ENCODE assay signal across 18 cellular contexts in genomic region chr12:109993091-109993490, GRCh38. TPM values are rescaled to one million over a fixed set of nuclear protein-coding genes. Genes with fewer than 3 reads are reported as not detected.
DNase-seq lines count a peak whose midpoint lies in the region; ATAC-seq, FAIRE-seq and TF ChIP-seq lines count a peak whose summit lies in the region.
"Had no signal": no experiment of that assay in that cellular context is flagged by ENCODE, and none has a peak within 500 bp of the region (broad histone marks: within the 10 kb centered on the region; RNA-seq: fewer than 3 reads in every experiment).

No MANE protein-coding gene starts in this region.

- H3K4me3 ChIP-seq in Loucy (ENCODE audit: low read length, poor library complexity, severe bottlenecking) (peak overlapping the region; percentile 88), GM12878 (peak overlapping the region; percentile 86; the same call in 1 of the 2 replicates)
- H3K4me3 ChIP-seq: body of pancreas, coronary artery, right lobe of liver, vagina had no signal

- peaks cover 69% of the 10 kb centered on the region for H3K79me2 ChIP-seq in Loucy (ENCODE audit: insufficient read depth, low read length)
- peaks cover 46% of the 10 kb centered on the region for H3K79me2 ChIP-seq in GM12878 (ENCODE audit: control insufficient read depth, insufficient read depth, low read length)

- in situ Hi-C loops in GM12878 (cut with MboI), result no loop called here

- H3K27ac Mint-ChIP-seq in activated naive CD4-positive, alpha-beta T cell treated with anti-CD3 and anti-CD28 coated beads, Interleukin-2, amount 10 ng/mL, durations not matched to agents 7 days and 5 days, result peak overlapping the region; percentile 62
- H3K27ac Mint-ChIP-seq in stimulated activated effector memory CD8-positive, alpha-beta T cell treated with anti-CD3 and anti-CD28 coated beads, Interleukin-12 subunit alpha, Interleukin-12 subunit beta, amount 100 ng/mL, for 72 hours, result no peak overlapping the region
- no peak overlapping the region for H3K27ac Mint-ChIP-seq in stimulated activated naive B cell treated with anti-CD40 and anti-IgM and Interleukin-4, amounts not matched to agents 10 μg/mL and 1 μg/mL and 100 μg/mL, for 72 hours

- H3K27ac ChIP-seq in GM12878 (ENCODE audit: control insufficient read depth, insufficient read depth), result no peak overlapping the region
- H3K27ac ChIP-seq: coronary artery, right lobe of liver, vagina had no signal

- no peaks in the 10 kb centered on the region for H3K9me3 Mint-ChIP-seq in activated naive CD4-positive, alpha-beta T cell treated with anti-CD3 and anti-CD28 coated beads, Interleukin-2, amount 10 ng/mL, durations not matched to agents 7 days and 5 days
- H3K9me3 Mint-ChIP-seq in stimulated activated effector memory CD8-positive, alpha-beta T cell treated with anti-CD3 and anti-CD28 coated beads, Interleukin-12 subunit alpha, Interleukin-12 subunit beta, amount 100 ng/mL, for 72 hours, result no peaks in the 10 kb centered on the region
- H3K9me3 Mint-ChIP-seq in stimulated activated naive B cell treated with anti-CD40 and anti-IgM and Interleukin-4, amounts not matched to agents 10 μg/mL and 1 μg/mL and 100 μg/mL, for 72 hours, result no peaks in the 10 kb centered on the region

- POLR2A ChIA-PET in GM12878 (lab: Charles Lee), result interaction anchor here (1.1 to 1.6 kb wide), 3 partner anchors 10 to 588 kb away, joined by 3 to 7 read pairs (median 7); no protein-coding TSS in a partner anchor

- H3K4me1 Mint-ChIP-seq in activated naive CD4-positive, alpha-beta T cell treated with anti-CD3 and anti-CD28 coated beads, Interleukin-2, amount 10 ng/mL, durations not matched to agents 7 days and 5 days, result peaks cover 68% of the 10 kb centered on the region
- peaks cover 38% of the 10 kb centered on the region for H3K4me1 Mint-ChIP-seq in stimulated activated effector memory CD8-positive, alpha-beta T cell treated with anti-CD3 and anti-CD28 coated beads, Interleukin-12 subunit alpha, Interleukin-12 subunit beta, amount 100 ng/mL, for 72 hours
- peaks cover 23 to 56% of the 10 kb centered on the region in 2 donors for H3K4me1 Mint-ChIP-seq in stimulated activated naive B cell treated with anti-CD40 and anti-IgM and Interleukin-4, amounts not matched to agents 10 μg/mL and 1 μg/mL and 100 μg/mL, for 72 hours

- H3K4me2 ChIP-seq in Loucy (ENCODE audit: low read depth, low read length, poor library complexity, severe bottlenecking) (peak overlapping the region; percentile 97), GM12878 (ENCODE audit: control insufficient read depth, insufficient read depth) (peak overlapping the region; percentile 29; the same call in 1 of the 2 replicates)

- H3K27me3 Mint-ChIP-seq in activated naive CD4-positive, alpha-beta T cell treated with anti-CD3 and anti-CD28 coated beads, Interleukin-2, amount 10 ng/mL, durations not matched to agents 7 days and 5 days, result no peaks in the 10 kb centered on the region
- no peaks in the 10 kb centered on the region for H3K27me3 Mint-ChIP-seq in stimulated activated naive B cell treated with anti-CD40 and anti-IgM and Interleukin-4, amounts not matched to agents 10 μg/mL and 1 μg/mL and 100 μg/mL, for 72 hours

- H2AFZ ChIP-seq in Loucy (ENCODE audit: low read length) (no peak overlapping the region), GM12878 (ENCODE audit: control insufficient read depth, low read depth, low read length) (no peak overlapping the region)

- peak overlapping the region; percentile 65 for H3K4me3 Mint-ChIP-seq in activated naive CD4-positive, alpha-beta T cell treated with anti-CD3 and anti-CD28 coated beads, Interleukin-2, amount 10 ng/mL, durations not matched to agents 7 days and 5 days
- H3K4me3 Mint-ChIP-seq in stimulated activated effector memory CD8-positive, alpha-beta T cell treated with anti-CD3 and anti-CD28 coated beads, Interleukin-12 subunit alpha, Interleukin-12 subunit beta, amount 100 ng/mL, for 72 hours, result peak overlapping the region; percentile 90
- peak overlapping the region in 1 of 2 donors; percentile 32 for H3K4me3 Mint-ChIP-seq in stimulated activated naive B cell treated with anti-CD40 and anti-IgM and Interleukin-4, amounts not matched to agents 10 μg/mL and 1 μg/mL and 100 μg/mL, for 72 hours

- TF ChIP-seq EP300 in GM12878 (IDR thresholded peaks at IDR 0.05; ENCODE audit: borderline replicate concordance in 1 of 2, control insufficient read depth in 1 of 2, low read depth in 2 of 2, low read length in 2 of 2), result no peak

- CTCF ChIA-PET in activated naive CD4-positive, alpha-beta T cell treated with anti-CD3 and anti-CD28 coated beads, Interleukin-2, amount 10 ng/mL, durations not matched to agents 7 days and 5 days (lab: Charles Lee), result no interaction called here
- CTCF ChIA-PET in GM12878 (lab: Yijun Ruan, JAX), result interaction anchor here (0.7 to 1.6 kb wide), 5 partner anchors 9 to 515 kb away, joined by 3 to 4 read pairs (median 3); partner anchors contain the start of gene UBE3B

- no peaks in the 10 kb centered on the region for H3K9me2 ChIP-seq in Loucy (replicated peaks; ENCODE audit: low read depth, low read length)

- no peak for TF ChIP-seq POLR2A in GM12878 (IDR thresholded peaks at IDR 0.05; ENCODE audit: low read depth, low read length)

- BruUV-seq in GM12878 (replicated peaks; lab: Mats Ljungman, UMichigan), result no TSS peak

- intact Hi-C loops in GM12878 (cut with micrococcal nuclease; ENCODE audit: unreplicated experiment), result no loop called here

- no peak overlapping the region for H3K9ac ChIP-seq in Loucy (ENCODE audit: low read depth, low read length, poor library complexity, severe bottlenecking)
- no peak overlapping the region for H3K9ac ChIP-seq in GM12878 (ENCODE audit: control insufficient read depth, insufficient read depth, low read length)

- SMC1A ChIA-PET in GM12878 (lab: Charles Lee; ENCODE audit: uncharacterized antibody, unreplicated experiment), result interaction anchor here (1.1 to 2.8 kb wide), 5 partner anchors 9 to 32 kb away, joined by 4 to 14 read pairs (median 7); no protein-coding TSS in a partner anchor

- no peak for TF ChIP-seq RAD21 in GM12878 (IDR thresholded peaks at IDR 0.05; ENCODE audit: insufficient read depth, low read depth, low read length)

- no peak for DNase-seq in activated naive CD4-positive, alpha-beta T cell treated with anti-CD3 and anti-CD28 coated beads, Interleukin-2, amount 10 ng/mL, durations not matched to agents 7 days and 5 days
- DNase-seq in activated naive CD4-positive, alpha-beta T cell treated with anti-CD3 and anti-CD28 coated beads, Interleukin-2, amount 50 U/mL, for 16 hours, result no peak
- DNase-seq in GM12878 (ENCODE audit: low read depth, low spot score) (no peak), SHP77 (lab: John Stamatoyannopoulos, UW) (no peak), DMS153 (lab: John Stamatoyannopoulos, UW) (no peak)
- no peak for DNase-seq in stimulated activated effector memory CD8-positive, alpha-beta T cell treated with anti-CD3 and anti-CD28 coated beads, Interleukin-12 subunit alpha, Interleukin-12 subunit beta, amount 100 ng/mL, for 72 hours (ENCODE audit: low spot score in 2 of 2)
- DNase-seq in stimulated activated naive B cell treated with anti-CD40 and anti-IgM and Interleukin-4, amounts not matched to agents 10 μg/mL and 1 μg/mL and 100 μg/mL, for 72 hours, result no peak
- DNase-seq: body of pancreas, DMS 273 treated with DMSO at 0.1 percent for 48 hours, NCI-H2081, NCI-H510A treated with DMSO at 0.1 percent for 48 hours, occipital lobe, right lobe of liver had no signal

- RAD21 ChIA-PET in GM12878 (lab: Charles Lee; ENCODE audit: unreplicated experiment), result interaction anchor here (3.5 kb wide), 2 partner anchors 11 to 26 kb away, joined by 11 to 17 read pairs; no protein-coding TSS in a partner anchor

- no peak for ATAC-seq in GM12878
- no peak for ATAC-seq in stimulated activated effector memory CD8-positive, alpha-beta T cell treated with anti-CD3 and anti-CD28 coated beads, Interleukin-12 subunit alpha, Interleukin-12 subunit beta, amount 100 ng/mL, for 72 hours
- ATAC-seq in stimulated activated naive B cell treated with anti-CD40 and anti-IgM and Interleukin-4, amounts not matched to agents 10 μg/mL and 1 μg/mL and 100 μg/mL, for 72 hours (replicated peaks), result no peak
- ATAC-seq: body of pancreas, left lobe of liver, right lobe of liver had no signal

- no peaks in the 10 kb centered on the region for H3F3A ChIP-seq in Loucy (ENCODE audit: low read depth)

- H3K27me3 ChIP-seq in Loucy (ENCODE audit: insufficient read depth, low read length, poor library complexity, severe bottlenecking), result no peaks in the 10 kb centered on the region
- no peaks in the 10 kb centered on the region for H3K27me3 ChIP-seq in GM12878 (replicated peaks in 1 of 2; ENCODE audit: control insufficient read depth in 2 of 2, insufficient read depth in 2 of 2, low read length in 1 of 2)
- H3K27me3 ChIP-seq: body of pancreas, right lobe of liver, vagina had no signal

- H4K20me1 ChIP-seq in Loucy (ENCODE audit: insufficient read depth, low read length, poor library complexity, severe bottlenecking) (peaks cover 37% of the 10 kb centered on the region), GM12878 (ENCODE audit: control insufficient read depth, insufficient read depth) (no peaks in the 10 kb centered on the region; the same call in 1 of the 2 replicates)

- H3K4me1 ChIP-seq in Loucy (ENCODE audit: insufficient read depth, low read length, poor library complexity, severe bottlenecking) (peaks cover 43% of the 10 kb centered on the region), GM12878 (ENCODE audit: control insufficient read depth, insufficient read depth, low read length) (peaks cover 12% of the 10 kb centered on the region; the same call in 1 of the 2 replicates)

- 98% methylated on average over 2 of the region's 2 CpGs for WGBS in GM12878 (ENCODE audit: insufficient coverage, insufficient replicate concordance, low lambda C conversion rate, missing lambda C conversion rate)

- FAIRE-seq in GM12878 (lab: Jason Lieb, UNC), result no peak
- FAIRE-seq: TTC549 had no signal

- no peaks in the 10 kb centered on the region for H3K9me3 ChIP-seq in Loucy (ENCODE audit: insufficient read depth, low read depth, low read length)
- H3K9me3 ChIP-seq in GM12878 (replicated peaks; ENCODE audit: control insufficient read depth, insufficient read depth, low read length), result no peaks in the 10 kb centered on the region
- H3K9me3 ChIP-seq: body of pancreas, right lobe of liver, vagina had no signal

- H3K36me3 ChIP-seq in Loucy (ENCODE audit: insufficient read depth, low read length) (peaks cover 25% of the 10 kb centered on the region), GM12878 (ENCODE audit: control insufficient read depth in 2 of 2, insufficient read depth in 2 of 2, low read length in 1 of 2) (peaks cover 4 to 13% of the 10 kb centered on the region in 2 experiments)

- H3K36me3 Mint-ChIP-seq in activated naive CD4-positive, alpha-beta T cell treated with anti-CD3 and anti-CD28 coated beads, Interleukin-2, amount 10 ng/mL, durations not matched to agents 7 days and 5 days, result peaks cover 46% of the 10 kb centered on the region
- peaks cover 38% of the 10 kb centered on the region for H3K36me3 Mint-ChIP-seq in stimulated activated effector memory CD8-positive, alpha-beta T cell treated with anti-CD3 and anti-CD28 coated beads, Interleukin-12 subunit alpha, Interleukin-12 subunit beta, amount 100 ng/mL, for 72 hours
- H3K36me3 Mint-ChIP-seq in stimulated activated naive B cell treated with anti-CD40 and anti-IgM and Interleukin-4, amounts not matched to agents 10 μg/mL and 1 μg/mL and 100 μg/mL, for 72 hours, result peaks cover 10 to 18% of the 10 kb centered on the region in 2 donors

- no peak for TF ChIP-seq CTCF in Loucy (conservative IDR thresholded peaks at IDR 0.05; ENCODE audit: low read length)
- no peak for TF ChIP-seq CTCF in GM12878 (IDR thresholded peaks at IDR 0.05 in 2 of 3, conservative IDR thresholded peaks at IDR 0.05 in 1 of 3; ENCODE audit: control insufficient read depth in 2 of 3, extremely low read depth in 1 of 3, insufficient read depth in 1 of 3, low read depth in 3 of 3, low read length in 3 of 3)

RNA-seq across cellular contexts. Expression of gene GIT2, which starts 3.1 kb away (rescaled TPM):
- total RNA-seq in GM12878 (2013; cell fraction: nucleolus; rRNA removed), result 220 and 223 TPM in 2 replicates
- 34.0 and 34.3 TPM in 2 replicates for total RNA-seq in GM12878 (2014; rRNA removed)
- total RNA-seq in GM12878 (2014; rRNA removed; fragmentation: Illumina TruSeq; extraction: Trizol), result 43.7 and 44.3 TPM in 2 replicates
- total RNA-seq in GM12878 (2021), result 44.1 and 45.5 TPM in 2 replicates
- polyA plus RNA-seq in GM12878 (2011; ENCODE audit: low read depth), result 24.2 TPM
- polyA plus RNA-seq in GM12878 (2011; rRNA removed), result 44.1 and 47.7 TPM in 2 replicates
- polyA plus RNA-seq in GM12878 (2011; cell fraction: cytosol; rRNA removed), result 34.4 and 36.4 TPM in 2 replicates
- 77.9 TPM in 2 replicates for polyA plus RNA-seq in GM12878 (2011; cell fraction: nucleus; rRNA removed)
- 28.0 and 33.4 TPM in 2 replicates for polyA plus RNA-seq in GM12878 (2012)
- polyA plus RNA-seq in GM12878 (2014; fragmentation: Illumina TruSeq; extraction: Trizol), result 47.3 and 55.8 TPM in 2 replicates
- 1 to 10 TPM; 9.1 to 9.4 TPM for polyA plus RNA-seq in GM12878 (2014; fragmentation: Nextera tagmentation; extraction: Ambion mirVana)
- 42.0 and 43.3 TPM in 2 replicates for polyA plus RNA-seq in GM12878 (2014; rRNA removed)
- polyA plus RNA-seq in GM12878 (2016; fragmentation: Nextera tagmentation; extraction: Ambion mirVana), result 10 to 100 TPM; 49.9 TPM
- polyA minus RNA-seq in GM12878 (2011; rRNA and poly(A)+ RNA removed), result 71.2 and 81.6 TPM in 2 replicates
- polyA minus RNA-seq in GM12878 (2011; cell fraction: cytosol; rRNA and poly(A)+ RNA removed), result 11.9 and 25.9 TPM in 2 replicates
- polyA minus RNA-seq in GM12878 (2011; cell fraction: nucleus; rRNA and poly(A)+ RNA removed), result 57.8 and 95.2 TPM in 2 replicates

RNA-seq across cellular contexts. Expression of gene ANKRD13A, which starts 6.1 kb away (rescaled TPM):
- total RNA-seq in GM12878 (2013; cell fraction: nucleolus; rRNA removed), result 186 and 192 TPM in 2 replicates
- 90.1 and 93.4 TPM in 2 replicates for total RNA-seq in GM12878 (2014; rRNA removed)
- total RNA-seq in GM12878 (2014; rRNA removed; fragmentation: Illumina TruSeq; extraction: Trizol), result 76.9 and 85.2 TPM in 2 replicates
- total RNA-seq in GM12878 (2021), result 78.8 and 81.4 TPM in 2 replicates
- 44.8 TPM for polyA plus RNA-seq in GM12878 (2011; ENCODE audit: low read depth)
- 82.8 and 110 TPM in 2 replicates for polyA plus RNA-seq in GM12878 (2011; rRNA removed)
- polyA plus RNA-seq in GM12878 (2011; cell fraction: cytosol; rRNA removed), result 76.6 and 102 TPM in 2 replicates
- polyA plus RNA-seq in GM12878 (2011; cell fraction: nucleus; rRNA removed), result 147 and 169 TPM in 2 replicates
- 53.4 and 59.4 TPM in 2 replicates for polyA plus RNA-seq in GM12878 (2012)
- 76.2 and 106 TPM in 2 replicates for polyA plus RNA-seq in GM12878 (2014; fragmentation: Illumina TruSeq; extraction: Trizol)
- polyA plus RNA-seq in GM12878 (2014; fragmentation: Nextera tagmentation; extraction: Ambion mirVana), result 10 to 100 TPM; 10.2 to 18.2 TPM
- 75.2 and 89.1 TPM in 2 replicates for polyA plus RNA-seq in GM12878 (2014; rRNA removed)
- 10 to 100 TPM; 38.5 to 40.3 TPM for polyA plus RNA-seq in GM12878 (2016; fragmentation: Nextera tagmentation; extraction: Ambion mirVana)
- 65.0 and 97.9 TPM in 2 replicates for polyA minus RNA-seq in GM12878 (2011; rRNA and poly(A)+ RNA removed)
- 22.2 and 25.9 TPM in 2 replicates for polyA minus RNA-seq in GM12878 (2011; cell fraction: cytosol; rRNA and poly(A)+ RNA removed)
- 35.7 and 47.7 TPM in 2 replicates for polyA minus RNA-seq in GM12878 (2011; cell fraction: nucleus; rRNA and poly(A)+ RNA removed)

RNA-seq across cellular contexts. Expression of gene C12orf76, which starts 55.2 kb away (rescaled TPM):
- total RNA-seq in GM12878 (2013; cell fraction: nucleolus; rRNA removed), result 26.2 TPM in 2 replicates
- total RNA-seq in GM12878 (2014; rRNA removed) (10.1 and 12.2 TPM in 2 replicates), GM12878 (2014; rRNA removed; fragmentation: Illumina TruSeq; extraction: Trizol) (7.9 and 9.1 TPM in 2 replicates), GM12878 (2021) (9.3 and 11.1 TPM in 2 replicates)
- polyA plus RNA-seq in GM12878 (2011; ENCODE audit: low read depth), result 10.2 TPM
- polyA plus RNA-seq in GM12878 (2011; rRNA removed) (20.4 and 27.4 TPM in 2 replicates), GM12878 (2014; fragmentation: Illumina TruSeq; extraction: Trizol) (8.8 and 14.0 TPM in 2 replicates), GM12878 (2014; fragmentation: Nextera tagmentation; extraction: Ambion mirVana) (1 to 10 TPM; 3.6 to 4.6 TPM), GM12878 (2014; rRNA removed) (12.1 and 13.7 TPM in 2 replicates), GM12878 (2016; fragmentation: Nextera tagmentation; extraction: Ambion mirVana) (10 to 100 TPM; 13.7 to 13.8 TPM)
- 17.2 and 18.4 TPM in 2 replicates for polyA plus RNA-seq in GM12878 (2011; cell fraction: cytosol; rRNA removed)
- 12.1 and 15.3 TPM in 2 replicates for polyA plus RNA-seq in GM12878 (2011; cell fraction: nucleus; rRNA removed)
- polyA plus RNA-seq in GM12878 (2012), result 15.5 and 19.8 TPM in 2 replicates
- 12.4 and 15.9 TPM in 2 replicates for polyA minus RNA-seq in GM12878 (2011; rRNA and poly(A)+ RNA removed)
- polyA minus RNA-seq in GM12878 (2011; cell fraction: cytosol; rRNA and poly(A)+ RNA removed), result 4.4 and 6.1 TPM in 2 replicates
- polyA minus RNA-seq in GM12878 (2011; cell fraction: nucleus; rRNA and poly(A)+ RNA removed), result 3.9 and 6.8 TPM in 2 replicates
